ENCODE assay signal across 21 cellular contexts in the genomic region with DNA sequence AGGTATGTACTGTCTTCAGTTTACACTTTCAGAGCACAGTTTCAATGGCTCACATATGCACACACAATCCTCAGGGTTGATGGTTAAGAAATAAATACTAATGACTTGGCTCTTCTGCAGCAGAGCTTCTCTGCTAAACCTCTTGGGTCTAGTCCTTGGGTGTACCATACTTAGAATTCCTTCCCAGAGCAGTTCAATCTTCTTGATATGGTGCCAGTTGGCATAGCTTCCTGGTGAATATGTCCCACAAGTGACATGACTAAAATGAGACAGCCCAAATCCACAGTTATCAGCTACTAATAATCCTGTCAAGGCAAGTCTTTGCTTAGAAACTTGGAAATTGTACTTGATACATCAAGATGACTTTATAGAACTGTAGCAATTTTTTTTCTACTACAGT.
DNase-seq lines count a peak whose midpoint lies in the region; ATAC-seq and TF ChIP-seq lines count a peak whose summit lies in the region.
"Had no signal": no experiment of that assay in that cellular context is flagged by ENCODE, and none has a peak within 500 bp of the region (broad histone marks: within the 10 kb centered on the region; RNA-seq: fewer than 3 reads in every experiment).

No MANE protein-coding gene starts in this region.

- H3K9me3 ChIP-seq in GM23248 (ENCODE audit: low read depth) (no peaks in the 10 kb centered on the region), adipocyte (ENCODE audit: control insufficient read depth, low read length) (no peaks in the 10 kb centered on the region), WERI-Rb-1 (ENCODE audit: severe bottlenecking) (no peaks in the 10 kb centered on the region)
- H3K9me3 ChIP-seq: A549, Caco-2, stomach, vagina had no signal

- H3K4me1 ChIP-seq in GM23248 (ENCODE audit: insufficient read depth): peaks cover 71% of the 10 kb centered on the region
- H3K4me1 ChIP-seq in adipocyte (ENCODE audit: control insufficient read depth, insufficient read depth, low read length): peaks cover 37% of the 10 kb centered on the region
- H3K4me1 ChIP-seq: A549, stomach, vagina had no signal

- H3K27me3 ChIP-seq in GM23248 (replicated peaks; ENCODE audit: insufficient read depth) (no peaks in the 10 kb centered on the region), adipocyte (replicated peaks; ENCODE audit: control insufficient read depth, insufficient read depth, low read length) (no peaks in the 10 kb centered on the region), WERI-Rb-1 (ENCODE audit: insufficient read depth, low read depth, severe bottlenecking) (no peaks in the 10 kb centered on the region)
- H3K27me3 ChIP-seq: stomach, vagina had no signal

- H3K4me2 ChIP-seq in GM23248 (ENCODE audit: unreplicated experiment): peak overlapping the region; percentile 21
- H3K4me2 ChIP-seq: A549 had no signal

- H4K20me1 ChIP-seq in GM23248 (ENCODE audit: insufficient read depth): no peaks in the 10 kb centered on the region

- no peak overlapping the region for H3K4me3 ChIP-seq in GM23248
- H3K4me3 ChIP-seq in adipocyte (ENCODE audit: low read length): no peak overlapping the region
- no peak overlapping the region for H3K4me3 ChIP-seq in WERI-Rb-1 (ENCODE audit: low read depth, low read length)
- H3K4me3 ChIP-seq: A549, stomach, vagina had no signal

- H3K9me2 ChIP-seq in GM23248 (ENCODE audit: insufficient read depth): no peaks in the 10 kb centered on the region

- in situ Hi-C loops in GM23248 (cut with MboI): no loop called here

- H3F3A ChIP-seq in GM23248 (ENCODE audit: insufficient read depth): peaks cover 46% of the 10 kb centered on the region

- ATAC-seq in HG03354 (IDR thresholded peaks at IDR 0.05; ENCODE audit: poor library complexity, severe bottlenecking, unreplicated experiment): no peak
- ATAC-seq: A549; activated T-cell treated with anti-CD3 and anti-CD28 coated beads, Interleukin-2, amount 50 U/mL, for 72 hours had no signal

- DNase-seq in A172 (ENCODE audit: low spot score): peak; percentile 75
- peak; percentile 62 for DNase-seq in GM23248
- peak; percentile 61 for DNase-seq in adipocyte (ENCODE audit: low read depth)
- DNase-seq in glomerular visceral epithelial cell (ENCODE audit: extremely low spot score): peak; percentile 40
- no peak for DNase-seq in nucleus accumbens (lab: John Stamatoyannopoulos, UW)
- no peak for DNase-seq in Ammon's horn (ENCODE audit: low spot score)
- DNase-seq in WERI-Rb-1: no peak
- DNase-seq: activated CD4-positive, alpha-beta memory T cell treated with anti-CD3 and anti-CD28 coated beads for 36 hours; activated naive CD8-positive, alpha-beta T cell treated with anti-CD3 and anti-CD28 coated beads for 36 hours; activated T-cell treated with anti-CD3 and anti-CD28 coated beads, Interleukin-2, amount 50 U/mL, for 72 hours; Caco-2; effector memory CD4-positive, alpha-beta T cell; GF-D8; H9; mesenchymal stem cell; NCI-H2081; nephron progenitor cell; stomach had no signal

- no peak for TF ChIP-seq CTCF in WERI-Rb-1 (IDR thresholded peaks at IDR 0.05; ENCODE audit: low read depth, low read length)

- no peak overlapping the region for H3K9ac ChIP-seq in GM23248
- H3K9ac ChIP-seq in adipocyte (ENCODE audit: low read length): no peak overlapping the region

- H3K36me3 ChIP-seq in GM23248 (ENCODE audit: low read depth) (no peaks in the 10 kb centered on the region), adipocyte (ENCODE audit: control insufficient read depth, insufficient read depth, low read length, severe bottlenecking) (no peaks in the 10 kb centered on the region), WERI-Rb-1 (no peaks in the 10 kb centered on the region)
- H3K36me3 ChIP-seq: stomach, vagina had no signal

- no peaks in the 10 kb centered on the region for H3K79me2 ChIP-seq in GM23248 (ENCODE audit: insufficient read depth)

- H3K27ac ChIP-seq in GM23248 (no peak overlapping the region), WERI-Rb-1 (no peak overlapping the region)
- H3K27ac ChIP-seq: A549, stomach, vagina had no signal

- no peak overlapping the region for H2AFZ ChIP-seq in GM23248

Comparison
In these comparisons a context has a peak if more than half of its experiments do, and no peak if none do; other contexts are left out.
1. DNase-seq: peak in A172 (single experiment), GM23248 (single experiment), adipocyte (single experiment) and glomerular visceral epithelial cell (single experiment); none in nucleus accumbens (0 of 56), Ammon's horn (single experiment) and WERI-Rb-1 (single experiment).